ENCODE assay signal across 8 cellular contexts in the genomic region with DNA sequence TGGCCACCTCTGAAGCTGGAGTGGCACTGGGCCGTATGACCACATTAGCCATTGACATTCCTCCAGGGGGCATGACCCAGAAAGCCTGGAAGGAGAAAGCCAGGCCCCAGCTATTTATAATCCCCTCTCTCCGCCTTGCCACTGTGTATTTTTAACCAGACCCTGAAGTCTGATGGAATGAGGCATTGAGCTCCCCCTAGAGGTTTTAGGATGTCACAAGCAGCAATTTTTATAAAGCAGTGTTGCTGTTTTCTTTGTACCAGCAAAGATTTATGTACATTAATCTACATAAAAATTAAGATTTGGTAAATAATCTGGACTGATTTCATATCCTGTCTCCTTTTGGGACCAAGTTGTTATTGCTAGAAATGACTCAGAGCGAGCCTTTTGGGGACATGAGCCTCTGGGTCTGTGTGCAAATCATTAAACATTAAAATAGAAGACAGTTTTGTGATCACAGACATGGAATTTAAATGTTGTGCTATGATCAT.
DNase-seq lines count a peak whose midpoint lies in the region; ATAC-seq, FAIRE-seq and TF ChIP-seq lines count a peak whose summit lies in the region.

No MANE protein-coding gene starts in this region.

- TF ChIP-seq CTCF in A549 (IDR thresholded peaks at IDR 0.05) (peak; percentile 88), GM13977 (IDR thresholded peaks at IDR 0.05; ENCODE audit: extremely low read depth, insufficient read depth, missing control alignments) (peak; percentile 71), right atrium auricular region (IDR thresholded peaks at IDR 0.05) (peak; percentile 66 to 90), gastrocnemius medialis (IDR thresholded peaks at IDR 0.05 in 4 of 5, conservative IDR thresholded peaks at IDR 0.05 in 1 of 5) (peak; percentile 76 to 85 (median 81))

- ATAC-seq in A549 (peak; percentile 65 to 66), HG03442 (IDR thresholded peaks at IDR 0.05; ENCODE audit: unreplicated experiment) (peak; percentile 49), gastrocnemius medialis (peak; percentile 85 to 91)

- 3% methylated on average over 3 of the region's 3 CpGs for WGBS in A549 (ENCODE audit: missing lambda C conversion rate)

- H3K27me3 ChIP-seq in adipocyte (replicated peaks; ENCODE audit: control insufficient read depth, insufficient read depth, low read length) (no peaks in the 10 kb centered on the region), right atrium auricular region (no peaks in the 10 kb centered on the region), gastrocnemius medialis (no peaks in the 10 kb centered on the region)

- H3K4me3 ChIP-seq in A549 (no peak overlapping the region), adipocyte (ENCODE audit: low read length) (no peak overlapping the region), right atrium auricular region (no peak overlapping the region), gastrocnemius medialis (no peak overlapping the region)

- in situ Hi-C loops in GM13977 (cut with MboI; ENCODE audit: low pct_unique_long_range_greater_than_20kb, low sequenced_read_pairs, unreplicated experiment) = loop anchor here (25.0 kb wide), 1 partner anchor 283 kb away; no protein-coding TSS in a partner anchor
- in situ Hi-C loops in gastrocnemius medialis (cut with MboI; ENCODE audit: low sequenced_read_pairs in 4 of 4) = loop anchor here (5.0 to 25.0 kb wide), 3 partner anchors 163 to 285 kb away; no protein-coding TSS in a partner anchor

- TF ChIP-seq EP300 in A549 (IDR thresholded peaks at IDR 0.05) = no peak

- FAIRE-seq in A549 (lab: Jason Lieb, UNC) = no peak

- H3K9me3 ChIP-seq in A549 = no peaks in the 10 kb centered on the region
- H3K9me3 ChIP-seq in adipocyte (ENCODE audit: control insufficient read depth, low read length) = no peaks in the 10 kb centered on the region
- no peaks in the 10 kb centered on the region for H3K9me3 ChIP-seq in right atrium auricular region
- no peaks in the 10 kb centered on the region for H3K9me3 ChIP-seq in gastrocnemius medialis

- peaks cover 83% of the 10 kb centered on the region for H3K4me1 ChIP-seq in A549
- H3K4me1 ChIP-seq in adipocyte (ENCODE audit: control insufficient read depth, insufficient read depth, low read length) = peaks cover 72% of the 10 kb centered on the region
- peaks cover 0 to 56% of the 10 kb centered on the region in 2 donors for H3K4me1 ChIP-seq in right atrium auricular region
- peaks cover 31 to 37% of the 10 kb centered on the region in 2 donors for H3K4me1 ChIP-seq in gastrocnemius medialis

- H3K9ac ChIP-seq in adipocyte (ENCODE audit: low read length) = peak overlapping the region; percentile 19

- intact Hi-C loops in gastrocnemius medialis (cut with DNase I; ENCODE audit: low total_unique reads) = loop anchor here (1.0 to 10.0 kb wide), 4 partner anchors 125 to 281 kb away; no protein-coding TSS in a partner anchor

- peak overlapping the region; percentile 66 to 84 for H3K27ac ChIP-seq in A549
- peak overlapping the region; percentile 50 to 74 for H3K27ac ChIP-seq in right atrium auricular region
- H3K27ac ChIP-seq in gastrocnemius medialis = peak overlapping the region; percentile 64 to 85 (median 78)

- TF ChIP-seq POLR2A in A549 (IDR thresholded peaks at IDR 0.05; ENCODE audit: low read length) = no peak
- no peak for TF ChIP-seq POLR2A in gastrocnemius medialis (IDR thresholded peaks at IDR 0.05)

- CTCF ChIA-PET in A549 (lab: Yijun Ruan, JAX) = interaction anchor here (0.6 to 5.2 kb wide), 59 partner anchors 10 to 319 kb away, joined by 3 to 53 read pairs (median 5); a partner anchor contains a TSS

- POLR2A ChIA-PET in A549 (lab: Yijun Ruan, JAX) = interaction anchor here (1.0 to 1.1 kb wide), 4 partner anchors 66 to 127 kb away, joined by 3 to 7 read pairs (median 3); a partner anchor contains a TSS

- DNase-seq in A549 (ENCODE audit: low read depth in 1 of 2, low spot score in 1 of 2) = peak; percentile 74 to 76
- DNase-seq in GM13977 (ENCODE audit: low spot score) = peak; percentile 54
- peak; percentile 57 for DNase-seq in NCI-H226
- DNase-seq in adipocyte (ENCODE audit: low read depth) = peak; percentile 90
- peak; percentile 62 for DNase-seq in right atrium auricular region (ENCODE audit: low spot score)
- peak; percentile 40 to 81 for DNase-seq in gastrocnemius medialis
- DNase-seq in NK-92 treated with Interleukin-12 subunit alpha and Interleukin-12 subunit beta, amount 100 ng/mL, for 24 hours (lab: John Stamatoyannopoulos, UW) = no peak

- peak; percentile 87 to 89 for TF ChIP-seq RAD21 in A549 (conservative IDR thresholded peaks at IDR 0.05 in 1 of 2, IDR thresholded peaks at IDR 0.05 in 1 of 2)

- H3K36me3 ChIP-seq in adipocyte (ENCODE audit: control insufficient read depth, insufficient read depth, low read length, severe bottlenecking) (peaks cover 23% of the 10 kb centered on the region), right atrium auricular region (peaks cover 8% of the 10 kb centered on the region), gastrocnemius medialis (no peaks in the 10 kb centered on the region)

- H3K4me2 ChIP-seq in A549 = peak overlapping the region; percentile 81

TF ChIP-seq in A549, 52 proteins besides CTCF, POLR2A, EP300 and RAD21 (continues in another document):
- no peak for TF ChIP-seq HEYL (CRISPR knock-in tag; IDR thresholded peaks at IDR 0.05)
- TF ChIP-seq SMC3 (IDR thresholded peaks at IDR 0.05) = peak; percentile 82
- TF ChIP-seq CHD2 (IDR thresholded peaks at IDR 0.05; ENCODE audit: low read length, partially characterized antibody) = no peak
- TF ChIP-seq, protein P1, sequence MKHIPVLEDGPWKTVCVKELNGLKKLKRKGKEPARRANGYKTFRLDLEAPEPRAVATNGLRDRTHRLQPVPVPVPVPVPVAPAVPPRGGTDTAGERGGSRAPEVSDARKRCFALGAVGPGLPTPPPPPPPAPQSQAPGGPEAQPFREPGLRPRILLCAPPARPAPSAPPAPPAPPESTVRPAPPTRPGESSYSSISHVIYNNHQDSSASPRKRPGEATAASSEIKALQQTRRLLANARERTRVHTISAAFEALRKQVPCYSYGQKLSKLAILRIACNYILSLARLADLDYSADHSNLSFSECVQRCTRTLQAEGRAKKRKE (CRISPR knock-in tag; IDR thresholded peaks at IDR 0.05; ENCODE audit: low read depth) = no peak
- TF ChIP-seq ZFP36 (IDR thresholded peaks at IDR 0.05; ENCODE audit: borderline replicate concordance, partially characterized antibody) = no peak
- TF ChIP-seq MAZ (IDR thresholded peaks at IDR 0.05; ENCODE audit: borderline replicate concordance, low read depth, low read length) = no peak
- TF ChIP-seq, protein P2, sequence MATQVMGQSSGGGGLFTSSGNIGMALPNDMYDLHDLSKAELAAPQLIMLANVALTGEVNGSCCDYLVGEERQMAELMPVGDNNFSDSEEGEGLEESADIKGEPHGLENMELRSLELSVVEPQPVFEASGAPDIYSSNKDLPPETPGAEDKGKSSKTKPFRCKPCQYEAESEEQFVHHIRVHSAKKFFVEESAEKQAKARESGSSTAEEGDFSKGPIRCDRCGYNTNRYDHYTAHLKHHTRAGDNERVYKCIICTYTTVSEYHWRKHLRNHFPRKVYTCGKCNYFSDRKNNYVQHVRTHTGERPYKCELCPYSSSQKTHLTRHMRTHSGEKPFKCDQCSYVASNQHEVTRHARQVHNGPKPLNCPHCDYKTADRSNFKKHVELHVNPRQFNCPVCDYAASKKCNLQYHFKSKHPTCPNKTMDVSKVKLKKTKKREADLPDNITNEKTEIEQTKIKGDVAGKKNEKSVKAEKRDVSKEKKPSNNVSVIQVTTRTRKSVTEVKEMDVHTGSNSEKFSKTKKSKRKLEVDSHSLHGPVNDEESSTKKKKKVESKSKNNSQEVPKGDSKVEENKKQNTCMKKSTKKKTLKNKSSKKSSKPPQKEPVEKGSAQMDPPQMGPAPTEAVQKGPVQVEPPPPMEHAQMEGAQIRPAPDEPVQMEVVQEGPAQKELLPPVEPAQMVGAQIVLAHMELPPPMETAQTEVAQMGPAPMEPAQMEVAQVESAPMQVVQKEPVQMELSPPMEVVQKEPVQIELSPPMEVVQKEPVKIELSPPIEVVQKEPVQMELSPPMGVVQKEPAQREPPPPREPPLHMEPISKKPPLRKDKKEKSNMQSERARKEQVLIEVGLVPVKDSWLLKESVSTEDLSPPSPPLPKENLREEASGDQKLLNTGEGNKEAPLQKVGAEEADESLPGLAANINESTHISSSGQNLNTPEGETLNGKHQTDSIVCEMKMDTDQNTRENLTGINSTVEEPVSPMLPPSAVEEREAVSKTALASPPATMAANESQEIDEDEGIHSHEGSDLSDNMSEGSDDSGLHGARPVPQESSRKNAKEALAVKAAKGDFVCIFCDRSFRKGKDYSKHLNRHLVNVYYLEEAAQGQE (IDR thresholded peaks at IDR 0.05) = no peak
- TF ChIP-seq, protein P3, sequence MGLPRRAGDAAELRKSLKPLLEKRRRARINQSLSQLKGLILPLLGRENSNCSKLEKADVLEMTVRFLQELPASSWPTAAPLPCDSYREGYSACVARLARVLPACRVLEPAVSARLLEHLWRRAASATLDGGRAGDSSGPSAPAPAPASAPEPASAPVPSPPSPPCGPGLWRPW (IDR thresholded peaks at IDR 0.05) = no peak
- no peak for TF ChIP-seq BHLHE40 (IDR thresholded peaks at IDR 0.05; ENCODE audit: low read depth, low read length)
- TF ChIP-seq ESRRA (IDR thresholded peaks at IDR 0.05; ENCODE audit: borderline replicate concordance, low read length) = no peak
- TF ChIP-seq FOSL2 (IDR thresholded peaks at IDR 0.05) = no peak
- TF ChIP-seq FOSL2 (CRISPR knock-in tag; IDR thresholded peaks at IDR 0.05) = no peak
- TF ChIP-seq, protein P4, sequence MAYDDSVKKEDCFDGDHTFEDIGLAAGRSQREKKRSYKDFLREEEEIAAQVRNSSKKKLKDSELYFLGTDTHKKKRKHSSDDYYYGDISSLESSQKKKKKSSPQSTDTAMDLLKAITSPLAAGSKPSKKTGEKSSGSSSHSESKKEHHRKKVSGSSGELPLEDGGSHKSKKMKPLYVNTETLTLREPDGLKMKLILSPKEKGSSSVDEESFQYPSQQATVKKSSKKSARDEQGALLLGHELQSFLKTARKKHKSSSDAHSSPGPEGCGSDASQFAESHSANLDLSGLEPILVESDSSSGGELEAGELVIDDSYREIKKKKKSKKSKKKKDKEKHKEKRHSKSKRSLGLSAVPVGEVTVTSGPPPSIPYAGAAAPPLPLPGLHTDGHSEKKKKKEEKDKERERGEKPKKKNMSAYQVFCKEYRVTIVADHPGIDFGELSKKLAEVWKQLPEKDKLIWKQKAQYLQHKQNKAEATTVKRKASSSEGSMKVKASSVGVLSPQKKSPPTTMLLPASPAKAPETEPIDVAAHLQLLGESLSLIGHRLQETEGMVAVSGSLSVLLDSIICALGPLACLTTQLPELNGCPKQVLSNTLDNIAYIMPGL (CRISPR knock-in tag; IDR thresholded peaks at IDR 0.05; ENCODE audit: borderline replicate concordance) = no peak
